8 cellular contexts compared by ENCODE assay signal in genomic region chr20:45445805-45446562, GRCh38. TPM values are rescaled to one million over a fixed set of nuclear protein-coding genes. Genes with fewer than 3 reads are reported as not detected.
A peak's percentile ranks its signal among the peaks of the same experiment; 100 is the strongest.
DNase-seq lines count a peak whose midpoint lies in the region; ATAC-seq, FAIRE-seq and TF ChIP-seq lines count a peak whose summit lies in the region.

No MANE protein-coding gene starts in this region.

- no peaks in the 10 kb centered on the region for H3K9me2 ChIP-seq in OCI-LY1 (ENCODE audit: low read depth, low read length)

- peak; percentile 35 for TF ChIP-seq CTCF in CD8-positive, alpha-beta T cell (IDR thresholded peaks at IDR 0.05)
- TF ChIP-seq CTCF in OCI-LY1 (IDR thresholded peaks at IDR 0.05; ENCODE audit: low read length): peak; percentile 63
- TF ChIP-seq CTCF in K562 (IDR thresholded peaks at IDR 0.05 in 2 of 3, conservative IDR thresholded peaks at IDR 0.05 in 1 of 3; ENCODE audit: insufficient read depth in 2 of 3, low read depth in 1 of 3, low read length in 3 of 3): peak; percentile 61 to 74 (median 67)
- no peak for TF ChIP-seq CTCF in uterus (IDR thresholded peaks at IDR 0.05)

- no peak overlapping the region for H2AK5ac ChIP-seq in neuronal stem cell (ENCODE audit: low read depth, low read length)

- 0% methylated on average over 7 of the region's 7 CpGs for WGBS in K562 (ENCODE audit: insufficient coverage, low coverage, missing lambda C conversion rate)
- no CpG with 5 or more reads among the region's 7 CpGs for WGBS in neuronal stem cell (ENCODE audit: extremely low coverage in 2 of 2, insufficient read length in 2 of 2, insufficient replicate concordance in 1 of 2), 2 donors

- peaks cover 7% of the 10 kb centered on the region for H3K27me3 Mint-ChIP-seq in CD8-positive, alpha-beta T cell (ENCODE audit: low read depth)
- H3K27me3 Mint-ChIP-seq in natural killer cell treated with Interleukin-12 subunit alpha and Interleukin-12 subunit beta and Interleukin-15 and Interleukin-18, amount 100 ng/mL, for 72 hours: peaks cover 0 to 10% of the 10 kb centered on the region in 2 donors

- H3K9me1 ChIP-seq in K562 (ENCODE audit: control insufficient read depth, insufficient read depth, low read length): no peaks in the 10 kb centered on the region

- no peaks in the 10 kb centered on the region for H3K27me3 ChIP-seq in CD8-positive, alpha-beta T cell (ENCODE audit: insufficient read depth, low read length)
- H3K27me3 ChIP-seq in OCI-LY1 (ENCODE audit: insufficient read depth, low read length) (no peaks in the 10 kb centered on the region), K562 (ENCODE audit: control insufficient read depth in 2 of 2, insufficient read depth in 2 of 2, low read length in 2 of 2) (peaks cover 4 to 19% of the 10 kb centered on the region in 2 experiments; a peak in 4 of 5 replicates), uterus (no peaks in the 10 kb centered on the region), neuronal stem cell (ENCODE audit: control insufficient read depth in 3 of 3, insufficient read depth in 3 of 3, low read depth in 1 of 3, low read length in 3 of 3) (peaks cover 0 to 9% (median 0%) of the 10 kb centered on the region in 3 experiments)

- in situ Hi-C loops in K562 (cut with MboI): no loop called here

- no peak overlapping the region for H2BK15ac ChIP-seq in neuronal stem cell (ENCODE audit: low read length)

- no peak for TF ChIP-seq POLR2A in K562 (conservative IDR thresholded peaks at IDR 0.05)
- TF ChIP-seq POLR2A in uterus (IDR thresholded peaks at IDR 0.05): no peak

- TF ChIP-seq EP300 in K562 (IDR thresholded peaks at IDR 0.05; ENCODE audit: low read length): no peak

- H3K36me3 ChIP-seq in CD8-positive, alpha-beta T cell (ENCODE audit: insufficient read depth, low read length): no peaks in the 10 kb centered on the region
- H3K36me3 ChIP-seq in OCI-LY1 (ENCODE audit: insufficient read depth, low read length) (no peaks in the 10 kb centered on the region), K562 (ENCODE audit: control insufficient read depth, insufficient read depth, low read length) (no peaks in the 10 kb centered on the region), uterus (no peaks in the 10 kb centered on the region), neuronal stem cell (replicated peaks in 1 of 2; ENCODE audit: control insufficient read depth in 2 of 2, insufficient read depth in 2 of 2, low read length in 2 of 2) (no peaks in the 10 kb centered on the region)

- no peak overlapping the region for H4K91ac ChIP-seq in neuronal stem cell (ENCODE audit: low read depth, low read length, poor library complexity)

- no peak overlapping the region for H2BK5ac ChIP-seq in neuronal stem cell (ENCODE audit: low read length)

- H2BK120ac ChIP-seq in neuronal stem cell (ENCODE audit: low read depth, low read length): no peak overlapping the region

- H3K9me3 ChIP-seq in CD8-positive, alpha-beta T cell (ENCODE audit: low read length): no peaks in the 10 kb centered on the region
- H3K9me3 ChIP-seq in OCI-LY1 (ENCODE audit: low read length) (no peaks in the 10 kb centered on the region), K562 (replicated peaks; ENCODE audit: control insufficient read depth, insufficient read depth, low read depth, low read length) (no peaks in the 10 kb centered on the region), uterus (no peaks in the 10 kb centered on the region), neuronal stem cell (replicated peaks in 1 of 2; ENCODE audit: control insufficient read depth in 2 of 2, insufficient read depth in 1 of 2, low read depth in 1 of 2, low read length in 2 of 2) (no peaks in the 10 kb centered on the region)

- H3K18ac ChIP-seq in neuronal stem cell (ENCODE audit: low read length): no peak overlapping the region

- POLR2A ChIA-PET in CD8-positive, alpha-beta T cell (lab: Charles Lee): no interaction called here
- POLR2A ChIA-PET in K562 (lab: Yijun Ruan, JAX): interaction anchor here (0.6 kb wide), 2 partner anchors 74 to 76 kb away, joined by 3 to 4 read pairs; no protein-coding TSS in a partner anchor

- peak; percentile 89 for FAIRE-seq in K562 (lab: Jason Lieb, UNC)

- H3K4ac ChIP-seq in neuronal stem cell (ENCODE audit: low read length): no peak overlapping the region

- H3K4me1 ChIP-seq in CD8-positive, alpha-beta T cell (ENCODE audit: insufficient read depth, low read length): peaks cover 19% of the 10 kb centered on the region
- H3K4me1 ChIP-seq in OCI-LY1 (ENCODE audit: insufficient read depth, low read length, severe bottlenecking) (no peaks in the 10 kb centered on the region), K562 (replicated peaks in 1 of 2; ENCODE audit: control insufficient read depth in 2 of 2, insufficient read depth in 2 of 2, low read length in 2 of 2) (no peaks in the 10 kb centered on the region), uterus (no peaks in the 10 kb centered on the region), neuronal stem cell (ENCODE audit: control insufficient read depth in 2 of 2, insufficient read depth in 1 of 2, low read depth in 1 of 2, low read length in 2 of 2) (peaks cover 0 to 2% of the 10 kb centered on the region in 2 donors)

- no peak overlapping the region for H3K23ac ChIP-seq in neuronal stem cell (ENCODE audit: low read depth, low read length, poor library complexity)

- no peaks in the 10 kb centered on the region for H3K79me1 ChIP-seq in neuronal stem cell (ENCODE audit: low read depth, low read length)

- H3K27ac ChIP-seq in CD8-positive, alpha-beta T cell (ENCODE audit: low read depth, low read length): no peak overlapping the region
- H3K27ac ChIP-seq in OCI-LY1 (ENCODE audit: low read depth, low read length, poor library complexity, severe bottlenecking): no peak overlapping the region
- no peak overlapping the region for H3K27ac ChIP-seq in K562 (ENCODE audit: extremely low read depth, low read depth, low read length)
- no peak overlapping the region for H3K27ac ChIP-seq in uterus
- H3K27ac ChIP-seq in neuronal stem cell (replicated peaks; ENCODE audit: low read length): no peak overlapping the region

- H3K27ac Mint-ChIP-seq in CD8-positive, alpha-beta T cell: no peak overlapping the region
- H3K27ac Mint-ChIP-seq in natural killer cell treated with Interleukin-12 subunit alpha and Interleukin-12 subunit beta and Interleukin-15 and Interleukin-18, amount 100 ng/mL, for 72 hours: no peak overlapping the region

- no peak overlapping the region for H4K8ac ChIP-seq in neuronal stem cell (ENCODE audit: low read depth, low read length)

- no peak overlapping the region for H3K4me2 ChIP-seq in OCI-LY1 (ENCODE audit: low read length)
- no peak overlapping the region for H3K4me2 ChIP-seq in K562 (ENCODE audit: insufficient read depth, low read length)
- H3K4me2 ChIP-seq in neuronal stem cell (ENCODE audit: insufficient read depth, low read length, poor library complexity, severe bottlenecking): no peak overlapping the region

- H3K4me3 ChIP-seq in CD8-positive, alpha-beta T cell (ENCODE audit: low read depth, low read length): no peak overlapping the region
- H3K4me3 ChIP-seq in OCI-LY1 (ENCODE audit: low read depth, low read length, poor library complexity, severe bottlenecking) (no peak overlapping the region), K562 (no peak overlapping the region), uterus (no peak overlapping the region), neuronal stem cell (ENCODE audit: low read length in 2 of 2) (no peak overlapping the region)

- H2BK12ac ChIP-seq in neuronal stem cell (ENCODE audit: low read length): no peak overlapping the region

- peaks cover 19% of the 10 kb centered on the region for H3K4me1 Mint-ChIP-seq in CD8-positive, alpha-beta T cell (ENCODE audit: low read depth)
- peaks cover 11 to 15% of the 10 kb centered on the region in 2 donors for H3K4me1 Mint-ChIP-seq in natural killer cell treated with Interleukin-12 subunit alpha and Interleukin-12 subunit beta and Interleukin-15 and Interleukin-18, amount 100 ng/mL, for 72 hours (ENCODE audit: low read depth in 2 of 2)

- no peaks in the 10 kb centered on the region for H4K20me1 ChIP-seq in OCI-LY1 (ENCODE audit: insufficient read depth, low read length)
- no peaks in the 10 kb centered on the region for H4K20me1 ChIP-seq in K562 (replicated peaks; ENCODE audit: control insufficient read depth, insufficient read depth, low read length)

- H2AFZ ChIP-seq in OCI-LY1 (ENCODE audit: low read length) (no peak overlapping the region), K562 (ENCODE audit: low read depth, low read length) (no peak overlapping the region), neuronal stem cell (ENCODE audit: low read length) (no peak overlapping the region)

- BruUV-seq in K562 (replicated peaks; lab: Mats Ljungman, UMichigan): no TSS peak

- peaks cover 5% of the 10 kb centered on the region for H3K36me3 Mint-ChIP-seq in CD8-positive, alpha-beta T cell
- H3K36me3 Mint-ChIP-seq in natural killer cell treated with Interleukin-12 subunit alpha and Interleukin-12 subunit beta and Interleukin-15 and Interleukin-18, amount 100 ng/mL, for 72 hours: no peaks in the 10 kb centered on the region

- H3K4me3 Mint-ChIP-seq in CD8-positive, alpha-beta T cell: no peak overlapping the region
- no peak overlapping the region for H3K4me3 Mint-ChIP-seq in natural killer cell treated with Interleukin-12 subunit alpha and Interleukin-12 subunit beta and Interleukin-15 and Interleukin-18, amount 100 ng/mL, for 72 hours

- H3K9ac ChIP-seq in OCI-LY1 (ENCODE audit: low read length) (no peak overlapping the region), K562 (ENCODE audit: insufficient read depth in 1 of 2, low read depth in 2 of 2, low read length in 2 of 2) (no peak overlapping the region), neuronal stem cell (ENCODE audit: low read depth, low read length, poor library complexity) (no peak overlapping the region)

- no peaks in the 10 kb centered on the region for H3F3A ChIP-seq in OCI-LY1 (ENCODE audit: insufficient read depth, low read length)

- ATAC-seq in CD8-positive, alpha-beta T cell: peak; percentile 54
- ATAC-seq in GM19351 (IDR thresholded peaks at IDR 0.05; ENCODE audit: unreplicated experiment) (peak; percentile 62), K562 (peak; percentile 95)
- peak; percentile 63 to 69 for ATAC-seq in natural killer cell treated with Interleukin-12 subunit alpha and Interleukin-12 subunit beta and Interleukin-15 and Interleukin-18, amount 100 ng/mL, for 72 hours

- no peaks in the 10 kb centered on the region for H3K79me2 ChIP-seq in OCI-LY1 (ENCODE audit: insufficient read depth, low read length)
- H3K79me2 ChIP-seq in K562 (ENCODE audit: control insufficient read depth, insufficient read depth, low read length): no peaks in the 10 kb centered on the region

- intact Hi-C loops in CD8-positive, alpha-beta T cell (cut with DNase I, micrococcal nuclease): no loop called here
- intact Hi-C loops in K562 (cut with micrococcal nuclease): no loop called here
- intact Hi-C loops in uterus (cut with DNase I; ENCODE audit: low total_unique reads): no loop called here

- peak in 2 of 7 experiments; percentile 20 to 22 for DNase-seq in CD8-positive, alpha-beta T cell
- DNase-seq in K562 (ENCODE audit: extremely low read depth in 1 of 4, low spot score in 3 of 4) (peak; percentile 62 to 74 (median 68)), NCI-H1092 (lab: John Stamatoyannopoulos, UW) (no peak), uterus (no peak), neuronal stem cell (ENCODE audit: low spot score) (no peak)
- no peak for DNase-seq in natural killer cell treated with Interleukin-12 subunit alpha and Interleukin-12 subunit beta and Interleukin-15 and Interleukin-18, amount 100 ng/mL, for 72 hours (ENCODE audit: low spot score)

- TF ChIP-seq RAD21 in K562 (CRISPR knock-in tag; conservative IDR thresholded peaks at IDR 0.05 in 1 of 2, IDR thresholded peaks at IDR 0.05 in 1 of 2): 0 out of 4 replicates have a peak, but pooled peaks of 1 of the 2 experiments have one; percentile 6

- H3K9me3 Mint-ChIP-seq in CD8-positive, alpha-beta T cell: no peaks in the 10 kb centered on the region
- H3K9me3 Mint-ChIP-seq in natural killer cell treated with Interleukin-12 subunit alpha and Interleukin-12 subunit beta and Interleukin-15 and Interleukin-18, amount 100 ng/mL, for 72 hours: no peaks in the 10 kb centered on the region

- no peak overlapping the region for H3K14ac ChIP-seq in neuronal stem cell (ENCODE audit: low read length)

- CTCF ChIA-PET in CD8-positive, alpha-beta T cell (lab: Charles Lee): interaction anchor here (1.0 to 1.7 kb wide), 8 partner anchors 9 to 127 kb away, joined by 3 to 9 read pairs (median 4); partner anchors contain the start of gene SYS1
- CTCF ChIA-PET in K562 (lab: Yijun Ruan, JAX; ENCODE audit: low intra/inter-chr PET ratio): interaction anchor here (0.6 to 1.3 kb wide), 3 partner anchors 12 to 126 kb away, joined by 3 to 6 read pairs (median 4); no protein-coding TSS in a partner anchor

RNA-seq across cellular contexts. Expression of gene WFDC2, which starts 23.6 kb away (rescaled TPM):
- total RNA-seq in CD8-positive, alpha-beta T cell: not detected
- total RNA-seq in K562 (2011; cell fraction: chromatin; rRNA removed; ENCODE audit: low replicate concordance): not detected in 2 replicates
- total RNA-seq in K562 (2011; cell fraction: nucleolus; rRNA removed): not detected in 2 replicates
- total RNA-seq in K562 (2011; cell fraction: nucleoplasm; rRNA removed): not detected in 2 replicates
- total RNA-seq in K562 (2014; rRNA removed): not detected in 2 replicates
- total RNA-seq in K562 (2014; rRNA removed; fragmentation: Illumina TruSeq; extraction: Trizol): not detected in 2 replicates
- not detected in 2 replicates for total RNA-seq in K562 (2015; rRNA removed; fragmentation: Illumina TruSeq; extraction: Trizol)
- total RNA-seq in K562 (2021): not detected in 2 replicates
- not detected in 2 replicates for polyA plus RNA-seq in K562 (2011; rRNA removed)
- not detected in 2 replicates for polyA plus RNA-seq in K562 (2011; cell fraction: cytosol; rRNA removed)
- not detected in 2 replicates for polyA plus RNA-seq in K562 (2011; cell fraction: nucleus; rRNA removed)
- polyA plus RNA-seq in K562 (2012): not detected in 2 replicates
- polyA plus RNA-seq in K562 (2014; fragmentation: Illumina TruSeq; extraction: Trizol): not detected in 2 replicates
- not detected for polyA plus RNA-seq in K562 (2014; fragmentation: Nextera tagmentation; extraction: Ambion mirVana)
- polyA plus RNA-seq in K562 (2014; rRNA removed): not detected in 2 replicates
- not detected in 2 replicates for polyA minus RNA-seq in K562 (2011; rRNA and poly(A)+ RNA removed)
- polyA minus RNA-seq in K562 (2011; cell fraction: cytosol; rRNA and poly(A)+ RNA removed): not detected in 2 replicates
- not detected in 2 replicates for polyA minus RNA-seq in K562 (2011; cell fraction: nucleus; rRNA and poly(A)+ RNA removed)
- not detected for total RNA-seq in natural killer cell treated with Interleukin-12 subunit alpha and Interleukin-12 subunit beta and Interleukin-15 and Interleukin-18, amount 100 ng/mL, for 72 hours
- total RNA-seq in uterus: 10 to 100 TPM in 2 of 4 donors, 1 to 10 TPM in 1, not detected in 1; 7.9 to 18.3 (median 15.5) TPM
- 56.3 TPM for polyA plus RNA-seq in neuronal stem cell (2013, experiment 1 of 2)
- 58.1 TPM for polyA plus RNA-seq in neuronal stem cell (2013, experiment 2 of 2)

RNA-seq across cellular contexts. Expression of gene PIGT, which starts 30.0 kb away (rescaled TPM):
- total RNA-seq in CD8-positive, alpha-beta T cell: 100 to 1,000 TPM; 213 to 230 TPM
- 79.7 and 138 TPM in 2 replicates for total RNA-seq in K562 (2011; cell fraction: chromatin; rRNA removed; ENCODE audit: low replicate concordance)
- total RNA-seq in K562 (2011; cell fraction: nucleolus; rRNA removed): 114 and 122 TPM in 2 replicates
- 128 and 181 TPM in 2 replicates for total RNA-seq in K562 (2011; cell fraction: nucleoplasm; rRNA removed)
- total RNA-seq in K562 (2014; rRNA removed): 46.9 and 75.3 TPM in 2 replicates
- total RNA-seq in K562 (2014; rRNA removed; fragmentation: Illumina TruSeq; extraction: Trizol): 27.3 and 31.5 TPM in 2 replicates
- 49.2 and 53.0 TPM in 2 replicates for total RNA-seq in K562 (2015; rRNA removed; fragmentation: Illumina TruSeq; extraction: Trizol)
- 75.1 and 79.9 TPM in 2 replicates for total RNA-seq in K562 (2021)
- 14.6 and 42.1 TPM in 2 replicates for polyA plus RNA-seq in K562 (2011; rRNA removed)
- polyA plus RNA-seq in K562 (2011; cell fraction: cytosol; rRNA removed): 37.1 and 63.7 TPM in 2 replicates
- 67.5 and 112 TPM in 2 replicates for polyA plus RNA-seq in K562 (2011; cell fraction: nucleus; rRNA removed)
- polyA plus RNA-seq in K562 (2012): 68.0 and 94.6 TPM in 2 replicates
- polyA plus RNA-seq in K562 (2014; fragmentation: Illumina TruSeq; extraction: Trizol): 105 and 108 TPM in 2 replicates
- 10 to 100 TPM; 33.7 to 68.4 TPM for polyA plus RNA-seq in K562 (2014; fragmentation: Nextera tagmentation; extraction: Ambion mirVana)
- 30.9 and 35.4 TPM in 2 replicates for polyA plus RNA-seq in K562 (2014; rRNA removed)
- 19.1 and 23.9 TPM in 2 replicates for polyA minus RNA-seq in K562 (2011; rRNA and poly(A)+ RNA removed)
- polyA minus RNA-seq in K562 (2011; cell fraction: cytosol; rRNA and poly(A)+ RNA removed): 36.1 and 43.0 TPM in 2 replicates
- 31.5 and 46.7 TPM in 2 replicates for polyA minus RNA-seq in K562 (2011; cell fraction: nucleus; rRNA and poly(A)+ RNA removed)
- 10 to 100 TPM; 73.0 to 86.6 TPM for total RNA-seq in natural killer cell treated with Interleukin-12 subunit alpha and Interleukin-12 subunit beta and Interleukin-15 and Interleukin-18, amount 100 ng/mL, for 72 hours
- total RNA-seq in uterus: 10 to 100 TPM; 28.7 to 89.2 (median 62.6) TPM
- 50.8 TPM for polyA plus RNA-seq in neuronal stem cell (2013, experiment 1 of 2)
- 50.5 TPM for polyA plus RNA-seq in neuronal stem cell (2013, experiment 2 of 2)

RNA-seq across cellular contexts. Expression of gene DBNDD2, which starts 37.9 kb away (rescaled TPM):
- total RNA-seq in CD8-positive, alpha-beta T cell: 10 to 100 TPM; 25.0 to 27.6 TPM
- total RNA-seq in K562 (2011; cell fraction: chromatin; rRNA removed; ENCODE audit: low replicate concordance): 7.3 and 11.0 TPM in 2 replicates
- total RNA-seq in K562 (2011; cell fraction: nucleolus; rRNA removed): 11.7 and 13.3 TPM in 2 replicates
- total RNA-seq in K562 (2011; cell fraction: nucleoplasm; rRNA removed): 9.9 and 11.7 TPM in 2 replicates
- total RNA-seq in K562 (2014; rRNA removed) (12.8 and 17.7 TPM in 2 replicates), K562 (2014; rRNA removed; fragmentation: Illumina TruSeq; extraction: Trizol) (31.6 and 33.8 TPM in 2 replicates), K562 (2015; rRNA removed; fragmentation: Illumina TruSeq; extraction: Trizol) (32.4 and 35.8 TPM in 2 replicates), K562 (2021) (36.9 and 43.4 TPM in 2 replicates), uterus (10 to 100 TPM in 3 of 4 donors, 1 to 10 TPM in 1; 7.5 to 84.2 (median 62.4) TPM)
- polyA plus RNA-seq in K562 (2011; rRNA removed) (51.6 and 64.0 TPM in 2 replicates), K562 (2014; fragmentation: Illumina TruSeq; extraction: Trizol) (49.7 and 53.9 TPM in 2 replicates), K562 (2014; fragmentation: Nextera tagmentation; extraction: Ambion mirVana) (10 to 100 TPM; 15.2 to 20.3 TPM), K562 (2014; rRNA removed) (62.3 and 62.5 TPM in 2 replicates)
- 71.4 and 85.4 TPM in 2 replicates for polyA plus RNA-seq in K562 (2011; cell fraction: cytosol; rRNA removed)
- polyA plus RNA-seq in K562 (2011; cell fraction: nucleus; rRNA removed): 36.6 and 45.8 TPM in 2 replicates
- polyA plus RNA-seq in K562 (2012): 37.1 and 77.0 TPM in 2 replicates
- polyA minus RNA-seq in K562 (2011; rRNA and poly(A)+ RNA removed): 22.7 and 35.5 TPM in 2 replicates
- 13.6 and 15.1 TPM in 2 replicates for polyA minus RNA-seq in K562 (2011; cell fraction: cytosol; rRNA and poly(A)+ RNA removed)
- polyA minus RNA-seq in K562 (2011; cell fraction: nucleus; rRNA and poly(A)+ RNA removed): 10.0 and 11.1 TPM in 2 replicates
- total RNA-seq in natural killer cell treated with Interleukin-12 subunit alpha and Interleukin-12 subunit beta and Interleukin-15 and Interleukin-18, amount 100 ng/mL, for 72 hours: 1 to 10 TPM; 6.1 to 6.4 TPM
- 23.7 TPM for polyA plus RNA-seq in neuronal stem cell (2013, experiment 1 of 2)
- polyA plus RNA-seq in neuronal stem cell (2013, experiment 2 of 2): 21.4 TPM

Comparison
In these comparisons a context has a peak if more than half of its experiments do, and no peak if none do; other contexts are left out.
1. DNase-seq: peak in K562 (4 of 4); none in natural killer cell treated with Interleukin-12 subunit alpha and Interleukin-12 subunit beta and Interleukin-15 and Interleukin-18, amount 100 ng/mL, for 72 hours (single experiment), NCI-H1092 (single experiment), uterus (0 of 2) and neuronal stem cell (single experiment).
2. CTCF ChIP-seq: peak in CD8-positive, alpha-beta T cell (single experiment), OCI-LY1 (single experiment) and K562 (3 of 3); none in uterus (0 of 4).
3. Peak in every context shown above with its lines, with median percentiles within 50 percentile points of each other: ATAC-seq.